ENCODE assay signal across 18 cellular contexts in genomic region chr7:27918503-27918902, GRCh38.
"Had no signal": no experiment of that assay in that cellular context is flagged by ENCODE, and none has a peak within 500 bp of the region (broad histone marks: within the 10 kb centered on the region; RNA-seq: fewer than 3 reads in every experiment).

No MANE protein-coding gene starts in this region.

- H3K4me3 Mint-ChIP-seq: activated naive CD8-positive, alpha-beta T cell treated with anti-CD3 and anti-CD28 coated beads for 36 hours; naive thymus-derived CD4-positive, alpha-beta T cell; WTC11 had no signal

- H3K27ac ChIP-seq: coronary artery, gastroesophageal sphincter, left ventricle myocardium inferior, spleen, tibial artery had no signal

- H3K9me3 Mint-ChIP-seq: activated naive CD8-positive, alpha-beta T cell treated with anti-CD3 and anti-CD28 coated beads for 36 hours had no signal

- H3K36me3 Mint-ChIP-seq: activated naive CD8-positive, alpha-beta T cell treated with anti-CD3 and anti-CD28 coated beads for 36 hours had no signal

- H3K36me3 ChIP-seq: gastroesophageal sphincter, spleen, tibial artery had no signal

- H3K4me3 ChIP-seq: coronary artery, gastroesophageal sphincter, left ventricle myocardium inferior, spleen, tibial artery had no signal

- FAIRE-seq: bronchial epithelial cell had no signal

- DNase-seq: activated CD4-positive, alpha-beta T cell treated with anti-CD3 and anti-CD28 coated beads, Interleukin-2, amount 50 U/mL, for 48 hours; activated CD8-positive, alpha-beta memory T cell treated with anti-CD3 and anti-CD28 coated beads, Interleukin-2, amount 50 U/mL, for 48 hours; activated naive CD4-positive, alpha-beta T cell treated with Interleukin-2 at 50 U/mL for 16 hours; activated naive CD8-positive, alpha-beta T cell treated with anti-CD3 and anti-CD28 coated beads for 36 hours; activated T-cell treated with anti-CD3 and anti-CD28 coated beads, Interleukin-2, amount 50 U/mL, for 48 hours; head of caudate nucleus; hypothalamus; left ventricle myocardium inferior; naive thymus-derived CD4-positive, alpha-beta T cell; spleen; stimulated activated CD4-positive, alpha-beta T cell treated with anti-CD3 and anti-CD28 coated beads, Interleukin-4, amount 100 ng/mL, for 24 hours; stimulated activated naive CD4-positive, alpha-beta T cell treated with Interleukin-2 at 50 U/mL for 16 hours; T1000; tibial artery had no signal

- H3K4me1 Mint-ChIP-seq: activated naive CD8-positive, alpha-beta T cell treated with anti-CD3 and anti-CD28 coated beads for 36 hours had no signal

- H3K27me3 ChIP-seq: gastroesophageal sphincter, spleen, tibial artery had no signal

- H3K9me3 ChIP-seq: gastroesophageal sphincter, spleen, tibial artery had no signal

- H3K27ac Mint-ChIP-seq: activated naive CD8-positive, alpha-beta T cell treated with anti-CD3 and anti-CD28 coated beads for 36 hours; naive thymus-derived CD4-positive, alpha-beta T cell; WTC11 had no signal

- H3K27me3 Mint-ChIP-seq: activated naive CD8-positive, alpha-beta T cell treated with anti-CD3 and anti-CD28 coated beads for 36 hours had no signal
